Comparison of ENCODE assay signal across 1 cellular context in genomic region chr3:172247525-172248274, GRCh38.
TF ChIP-seq lines count a peak whose summit lies in the region.

No MANE protein-coding gene starts in this region.

TF ChIP-seq in HepG2, 621 proteins besides CTCF, POLR2A, EP300 and RAD21 (continued from another document):
- TF ChIP-seq PBX3 (CRISPR knock-in tag; IDR thresholded peaks at IDR 0.05; ENCODE audit: borderline replicate concordance) (no peak), KDM3A (CRISPR knock-in tag; IDR thresholded peaks at IDR 0.05; ENCODE audit: low read depth) (no peak), TBX2 (CRISPR knock-in tag; IDR thresholded peaks at IDR 0.05; ENCODE audit: borderline replicate concordance) (no peak), RBM22 (optimal IDR thresholded peaks at IDR 0.05; ENCODE audit: low read length) (peak; percentile 96), ZNF12 (CRISPR knock-in tag; IDR thresholded peaks at IDR 0.05) (no peak), ZNF138 (CRISPR knock-in tag; IDR thresholded peaks at IDR 0.05; ENCODE audit: low read depth) (no peak), ZBTB40 (IDR thresholded peaks at IDR 0.05) (no peak), ZBTB40 (CRISPR knock-in tag; IDR thresholded peaks at IDR 0.05) (no peak), ARNT (IDR thresholded peaks at IDR 0.05) (no peak), ZFX (CRISPR knock-in tag; IDR thresholded peaks at IDR 0.05; ENCODE audit: low read depth) (no peak), ISL2 (CRISPR knock-in tag; IDR thresholded peaks at IDR 0.05) (no peak), ISX (CRISPR knock-in tag; conservative IDR thresholded peaks at IDR 0.05) (no peak), POLR2AphosphoS2 (IDR thresholded peaks at IDR 0.05; ENCODE audit: low read depth, low read length) (0 out of 2 replicates have a peak, but pooled peaks have one; percentile 26), ZNF207 (IDR thresholded peaks at IDR 0.05; ENCODE audit: borderline replicate concordance) (no peak), THAP7 (CRISPR knock-in tag; IDR thresholded peaks at IDR 0.05) (no peak), NCOR1 (IDR thresholded peaks at IDR 0.05; ENCODE audit: borderline replicate concordance, low read length) (no peak), POLR2G (IDR thresholded peaks at IDR 0.05; ENCODE audit: low read depth, low read length) (peak; percentile 44; the same call in 1 of the 2 replicates), AGO2 (optimal IDR thresholded peaks at IDR 0.05; ENCODE audit: low read depth, low read length) (peak; percentile 10), NFE2L1 (CRISPR knock-in tag; IDR thresholded peaks at IDR 0.05; ENCODE audit: borderline replicate concordance) (no peak), HNF4A (CRISPR knock-in tag; IDR thresholded peaks at IDR 0.05) (no peak), ZNF609 (CRISPR knock-in tag; IDR thresholded peaks at IDR 0.05; ENCODE audit: borderline replicate concordance) (no peak), MLXIP (CRISPR knock-in tag; IDR thresholded peaks at IDR 0.05; ENCODE audit: borderline replicate concordance) (no peak)
